Comparison of ENCODE assay signal across 8 cellular contexts in the genomic region with DNA sequence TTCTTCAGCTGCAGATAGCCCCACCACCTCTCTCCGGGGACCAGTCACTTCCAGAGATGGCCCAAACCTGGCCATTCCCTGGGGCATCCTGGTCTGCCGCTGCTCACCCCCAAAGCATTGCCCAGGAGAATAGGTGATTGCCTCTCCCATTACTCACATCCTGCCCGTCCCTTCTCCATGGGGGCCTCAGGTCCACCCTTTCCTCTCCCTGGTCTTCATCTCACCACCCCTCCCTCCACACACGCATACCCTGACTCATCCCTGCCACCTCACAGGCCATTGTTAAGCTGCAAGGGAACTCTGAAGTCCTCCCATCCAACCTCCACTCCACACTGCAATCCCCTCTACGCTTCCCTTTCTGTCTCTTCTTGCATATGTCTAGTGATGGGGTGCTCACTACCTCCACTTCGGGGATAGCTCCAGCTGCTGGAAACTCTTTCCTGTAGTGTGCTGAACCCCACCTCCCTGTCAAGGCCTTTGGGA. TPM values are rescaled to one million over a fixed set of nuclear protein-coding genes. Genes with fewer than 3 reads are reported as not detected.
DNase-seq lines count a peak whose midpoint lies in the region; ATAC-seq, FAIRE-seq and TF ChIP-seq lines count a peak whose summit lies in the region.

A gene with protein sequence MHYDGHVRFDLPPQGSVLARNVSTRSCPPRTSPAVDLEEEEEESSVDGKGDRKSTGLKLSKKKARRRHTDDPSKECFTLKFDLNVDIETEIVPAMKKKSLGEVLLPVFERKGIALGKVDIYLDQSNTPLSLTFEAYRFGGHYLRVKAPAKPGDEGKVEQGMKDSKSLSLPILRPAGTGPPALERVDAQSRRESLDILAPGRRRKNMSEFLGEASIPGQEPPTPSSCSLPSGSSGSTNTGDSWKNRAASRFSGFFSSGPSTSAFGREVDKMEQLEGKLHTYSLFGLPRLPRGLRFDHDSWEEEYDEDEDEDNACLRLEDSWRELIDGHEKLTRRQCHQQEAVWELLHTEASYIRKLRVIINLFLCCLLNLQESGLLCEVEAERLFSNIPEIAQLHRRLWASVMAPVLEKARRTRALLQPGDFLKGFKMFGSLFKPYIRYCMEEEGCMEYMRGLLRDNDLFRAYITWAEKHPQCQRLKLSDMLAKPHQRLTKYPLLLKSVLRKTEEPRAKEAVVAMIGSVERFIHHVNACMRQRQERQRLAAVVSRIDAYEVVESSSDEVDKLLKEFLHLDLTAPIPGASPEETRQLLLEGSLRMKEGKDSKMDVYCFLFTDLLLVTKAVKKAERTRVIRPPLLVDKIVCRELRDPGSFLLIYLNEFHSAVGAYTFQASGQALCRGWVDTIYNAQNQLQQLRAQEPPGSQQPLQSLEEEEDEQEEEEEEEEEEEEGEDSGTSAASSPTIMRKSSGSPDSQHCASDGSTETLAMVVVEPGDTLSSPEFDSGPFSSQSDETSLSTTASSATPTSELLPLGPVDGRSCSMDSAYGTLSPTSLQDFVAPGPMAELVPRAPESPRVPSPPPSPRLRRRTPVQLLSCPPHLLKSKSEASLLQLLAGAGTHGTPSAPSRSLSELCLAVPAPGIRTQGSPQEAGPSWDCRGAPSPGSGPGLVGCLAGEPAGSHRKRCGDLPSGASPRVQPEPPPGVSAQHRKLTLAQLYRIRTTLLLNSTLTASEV (minus strand): TSS at position 188 of the 483 bp plus-strand sequence. CDS start 14,096 bp downstream, outside the sequence.

- no peaks in the 10 kb centered on the region for H3K9me2 ChIP-seq in OCI-LY1 (ENCODE audit: low read depth, low read length)

- no peak for TF ChIP-seq CTCF in DND-41 (IDR thresholded peaks at IDR 0.05; ENCODE audit: borderline replicate concordance, extremely low read depth, low read length, poor library complexity, severe bottlenecking)
- TF ChIP-seq CTCF in OCI-LY1 (IDR thresholded peaks at IDR 0.05; ENCODE audit: low read length), result no peak

- H4K20me1 ChIP-seq in DND-41 (ENCODE audit: insufficient read depth, low read length) (peaks cover 5% of the 10 kb centered on the region; the same call in 1 of the 2 replicates), OCI-LY1 (ENCODE audit: insufficient read depth, low read length) (no peaks in the 10 kb centered on the region)

- DNase-seq in DND-41 (no peak), urothelium cell line (ENCODE audit: low spot score) (peak; percentile 67), NCI-H748 treated with DMSO at 0.1 percent for 48 hours (lab: John Stamatoyannopoulos, UW) (no peak), NCI-H2171 (lab: John Stamatoyannopoulos, UW) (no peak), germinal center (ENCODE audit: low spot score) (no peak)

- peaks cover 38% of the 10 kb centered on the region for H3K4me1 ChIP-seq in DND-41 (ENCODE audit: insufficient read depth, low read length)
- peaks cover 9% of the 10 kb centered on the region for H3K4me1 ChIP-seq in OCI-LY1 (ENCODE audit: insufficient read depth, low read length, severe bottlenecking)
- peaks cover 7 to 23% of the 10 kb centered on the region in 2 donors for H3K4me1 ChIP-seq in duodenal mucosa (ENCODE audit: control insufficient read depth in 1 of 2, insufficient read depth in 2 of 2, low read length in 2 of 2)
- peaks cover 26% of the 10 kb centered on the region for H3K4me1 ChIP-seq in mesodermal cell (ENCODE audit: control insufficient read depth, insufficient read depth, low read length, poor library complexity, severe bottlenecking)

- H3K79me2 ChIP-seq in DND-41 (ENCODE audit: insufficient read depth, low read length) (no peaks in the 10 kb centered on the region), OCI-LY1 (ENCODE audit: insufficient read depth, low read length) (no peaks in the 10 kb centered on the region)

- no peaks in the 10 kb centered on the region for H3F3A ChIP-seq in OCI-LY1 (ENCODE audit: insufficient read depth, low read length)

- H3K4me2 ChIP-seq in DND-41 (ENCODE audit: insufficient read depth, low read length) (peak within 1 kb of the TSS; percentile 97), OCI-LY1 (ENCODE audit: low read length) (peak within 1 kb of the TSS; percentile 94)

- ATAC-seq in DND-41 (ENCODE audit: insufficient read depth, low read depth), result no peak

- H3K36me3 ChIP-seq in DND-41 (ENCODE audit: insufficient read depth, low read length), result no peaks in the 10 kb centered on the region
- H3K36me3 ChIP-seq in OCI-LY1 (ENCODE audit: insufficient read depth, low read length), result no peaks in the 10 kb centered on the region
- no peaks in the 10 kb centered on the region for H3K36me3 ChIP-seq in duodenal mucosa (ENCODE audit: control insufficient read depth in 1 of 2, insufficient read depth in 2 of 2, low read length in 2 of 2)
- H3K36me3 ChIP-seq in mesodermal cell (ENCODE audit: control insufficient read depth, insufficient read depth, low read length), result no peaks in the 10 kb centered on the region

- H3K27me3 ChIP-seq in DND-41 (ENCODE audit: insufficient read depth, low read length, poor library complexity), result peaks cover 2% of the 10 kb centered on the region
- H3K27me3 ChIP-seq in OCI-LY1 (ENCODE audit: insufficient read depth, low read length), result peaks cover 14% of the 10 kb centered on the region
- peaks cover 8 to 12% of the 10 kb centered on the region in 2 donors for H3K27me3 ChIP-seq in duodenal mucosa (ENCODE audit: control insufficient read depth in 1 of 2, insufficient read depth in 2 of 2, low read length in 2 of 2)

- H3K9ac ChIP-seq in DND-41 (ENCODE audit: low read depth, low read length) (peak within 1 kb of the TSS; percentile 74), OCI-LY1 (ENCODE audit: low read length) (peak within 1 kb of the TSS; percentile 77), duodenal mucosa (ENCODE audit: low read depth in 1 of 2, low read length in 2 of 2) (peak within 1 kb of the TSS; percentile 60 to 69)

- H3K27ac ChIP-seq in DND-41 (ENCODE audit: low read length) (peak within 1 kb of the TSS; percentile 85), OCI-LY1 (ENCODE audit: low read depth, low read length, poor library complexity, severe bottlenecking) (no peak within 1 kb of the TSS), duodenal mucosa (ENCODE audit: low read depth, low read length) (no peak within 1 kb of the TSS), mesodermal cell (ENCODE audit: low read depth, low read length, severe bottlenecking) (peak within 1 kb of the TSS; percentile 71)

- WGBS in mesodermal cell (ENCODE audit: insufficient coverage in 2 of 2), 2 experiments, result 35 to 47% methylated on average over 2 to 5 of the region's 6 CpGs

- H3K9me3 ChIP-seq in DND-41 (ENCODE audit: insufficient read depth, low read length, severe bottlenecking) (no peaks in the 10 kb centered on the region), OCI-LY1 (ENCODE audit: low read length) (no peaks in the 10 kb centered on the region), duodenal mucosa (ENCODE audit: control insufficient read depth in 1 of 2, low read length in 2 of 2) (no peaks in the 10 kb centered on the region), mesodermal cell (ENCODE audit: control insufficient read depth, low read length) (no peaks in the 10 kb centered on the region)

- H2AFZ ChIP-seq in DND-41 (ENCODE audit: low read depth, low read length) (peak within 1 kb of the TSS; percentile 89), OCI-LY1 (ENCODE audit: low read length) (0 out of 2 replicates have a peak within 1 kb of the TSS, but pooled peaks have one; percentile 19)

- H3K4me3 ChIP-seq in DND-41 (ENCODE audit: low read depth in 1 of 2, low read length in 2 of 2), result peak within 1 kb of the TSS; percentile 47 to 86; a peak in 3 of 4 replicates
- peak within 1 kb of the TSS; percentile 72 for H3K4me3 ChIP-seq in OCI-LY1 (ENCODE audit: low read depth, low read length, poor library complexity, severe bottlenecking)
- H3K4me3 ChIP-seq in duodenal mucosa (ENCODE audit: low read depth in 1 of 2, low read length in 2 of 2), result peak within 1 kb of the TSS; percentile 80 to 82
- H3K4me3 ChIP-seq in mesodermal cell (ENCODE audit: extremely low read depth, insufficient read depth, low read length, poor library complexity, severe bottlenecking), result peak within 1 kb of the TSS; percentile 60

- no peak for FAIRE-seq in urothelium cell line (lab: Jason Lieb, UNC)

RNA-seq across cellular contexts. Expression of the gene that starts here (rescaled TPM):
- 27.1 TPM for polyA plus RNA-seq in mesodermal cell (2013, experiment 1 of 2)
- 23.0 TPM for polyA plus RNA-seq in mesodermal cell (2013, experiment 2 of 2)

Comparison
In these comparisons a context has a peak if more than half of its experiments do, and no peak if none do; other contexts are left out.
1. H3K27ac ChIP-seq: peak in DND-41 (single experiment) and mesodermal cell (single experiment); none in OCI-LY1 (single experiment) and duodenal mucosa (single experiment).
2. Peak in every context shown above with its lines, with median percentiles within 50 percentile points of each other: H3K4me3 ChIP-seq and H3K9ac ChIP-seq.